ENCODE assay signal across 9 cellular contexts in genomic region chr2:197628043-197628500, GRCh38.
A peak's percentile ranks its signal among the peaks of the same experiment; 100 is the strongest.
DNase-seq lines count a peak whose midpoint lies in the region; ATAC-seq and TF ChIP-seq lines count a peak whose summit lies in the region.
"Had no signal": no experiment of that assay in that cellular context is flagged by ENCODE, and none has a peak within 500 bp of the region (broad histone marks: within the 10 kb centered on the region; RNA-seq: fewer than 3 reads in every experiment).

No MANE protein-coding gene starts in this region.

- DNase-seq in AG08395 (ENCODE audit: low spot score) (peak; percentile 34), hippocampal formation (lab: John Stamatoyannopoulos, UW) (peak; percentile 82 to 88), SHP77 treated with DMSO at 0.1 percent for 48 hours (lab: John Stamatoyannopoulos, UW) (no peak), NCI-H2227 (lab: John Stamatoyannopoulos, UW; ENCODE audit: unreplicated experiment) (no peak)
- no peak for DNase-seq in activated T-cell treated with anti-CD3 and anti-CD28 coated beads, Interleukin-2, amount 50 U/mL, for 1 hour
- no peak for DNase-seq in activated CD4-positive, alpha-beta T cell treated with anti-CD3 and anti-CD28 coated beads for 1 hour
- DNase-seq: activated T-cell treated with anti-CD3 and anti-CD28 coated beads, Interleukin-2, amount 50 U/mL, for 72 hours had no signal

- ATAC-seq in GM21825 (IDR thresholded peaks at IDR 0.05; ENCODE audit: unreplicated experiment) (peak; percentile 57), SK-N-SH treated with all-trans-retinoic acid at 6 μM for 48 hours (peak; percentile 47)

TF ChIP-seq in SK-N-SH treated with all-trans-retinoic acid at 6 μM for 48 hours, 23 proteins besides CTCF, POLR2A, EP300 and RAD21:
- TF ChIP-seq PPARA (CRISPR knock-in tag; IDR thresholded peaks at IDR 0.05; ENCODE audit: borderline replicate concordance) (no peak), ZFP3 (CRISPR knock-in tag; IDR thresholded peaks at IDR 0.05) (no peak), ESRRG (CRISPR knock-in tag; IDR thresholded peaks at IDR 0.05) (no peak), GLIS3 (CRISPR knock-in tag; IDR thresholded peaks at IDR 0.05) (no peak), ZNF565 (CRISPR knock-in tag; conservative IDR thresholded peaks at IDR 0.05; ENCODE audit: low read depth) (no peak), ZC3H10 (CRISPR knock-in tag; IDR thresholded peaks at IDR 0.05) (no peak), ARNTL (CRISPR knock-in tag; IDR thresholded peaks at IDR 0.05; ENCODE audit: borderline replicate concordance, low read depth) (no peak), ISL1 (CRISPR knock-in tag; IDR thresholded peaks at IDR 0.05) (no peak)
- TF ChIP-seq, protein P1, sequence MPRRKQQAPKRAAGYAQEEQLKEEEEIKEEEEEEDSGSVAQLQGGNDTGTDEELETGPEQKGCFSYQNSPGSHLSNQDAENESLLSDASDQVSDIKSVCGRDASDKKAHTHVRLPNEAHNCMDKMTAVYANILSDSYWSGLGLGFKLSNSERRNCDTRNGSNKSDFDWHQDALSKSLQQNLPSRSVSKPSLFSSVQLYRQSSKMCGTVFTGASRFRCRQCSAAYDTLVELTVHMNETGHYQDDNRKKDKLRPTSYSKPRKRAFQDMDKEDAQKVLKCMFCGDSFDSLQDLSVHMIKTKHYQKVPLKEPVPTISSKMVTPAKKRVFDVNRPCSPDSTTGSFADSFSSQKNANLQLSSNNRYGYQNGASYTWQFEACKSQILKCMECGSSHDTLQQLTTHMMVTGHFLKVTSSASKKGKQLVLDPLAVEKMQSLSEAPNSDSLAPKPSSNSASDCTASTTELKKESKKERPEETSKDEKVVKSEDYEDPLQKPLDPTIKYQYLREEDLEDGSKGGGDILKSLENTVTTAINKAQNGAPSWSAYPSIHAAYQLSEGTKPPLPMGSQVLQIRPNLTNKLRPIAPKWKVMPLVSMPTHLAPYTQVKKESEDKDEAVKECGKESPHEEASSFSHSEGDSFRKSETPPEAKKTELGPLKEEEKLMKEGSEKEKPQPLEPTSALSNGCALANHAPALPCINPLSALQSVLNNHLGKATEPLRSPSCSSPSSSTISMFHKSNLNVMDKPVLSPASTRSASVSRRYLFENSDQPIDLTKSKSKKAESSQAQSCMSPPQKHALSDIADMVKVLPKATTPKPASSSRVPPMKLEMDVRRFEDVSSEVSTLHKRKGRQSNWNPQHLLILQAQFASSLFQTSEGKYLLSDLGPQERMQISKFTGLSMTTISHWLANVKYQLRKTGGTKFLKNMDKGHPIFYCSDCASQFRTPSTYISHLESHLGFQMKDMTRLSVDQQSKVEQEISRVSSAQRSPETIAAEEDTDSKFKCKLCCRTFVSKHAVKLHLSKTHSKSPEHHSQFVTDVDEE (CRISPR knock-in tag; IDR thresholded peaks at IDR 0.05) = no peak
- TF ChIP-seq, protein P2, sequence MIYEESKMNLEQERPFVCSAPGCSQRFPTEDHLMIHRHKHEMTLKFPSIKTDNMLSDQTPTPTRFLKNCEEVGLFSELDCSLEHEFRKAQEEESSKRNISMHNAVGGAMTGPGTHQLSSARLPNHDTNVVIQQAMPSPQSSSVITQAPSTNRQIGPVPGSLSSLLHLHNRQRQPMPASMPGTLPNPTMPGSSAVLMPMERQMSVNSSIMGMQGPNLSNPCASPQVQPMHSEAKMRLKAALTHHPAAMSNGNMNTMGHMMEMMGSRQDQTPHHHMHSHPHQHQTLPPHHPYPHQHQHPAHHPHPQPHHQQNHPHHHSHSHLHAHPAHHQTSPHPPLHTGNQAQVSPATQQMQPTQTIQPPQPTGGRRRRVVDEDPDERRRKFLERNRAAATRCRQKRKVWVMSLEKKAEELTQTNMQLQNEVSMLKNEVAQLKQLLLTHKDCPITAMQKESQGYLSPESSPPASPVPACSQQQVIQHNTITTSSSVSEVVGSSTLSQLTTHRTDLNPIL (CRISPR knock-in tag; IDR thresholded peaks at IDR 0.05; ENCODE audit: low read depth) = no peak
- TF ChIP-seq, protein P3, sequence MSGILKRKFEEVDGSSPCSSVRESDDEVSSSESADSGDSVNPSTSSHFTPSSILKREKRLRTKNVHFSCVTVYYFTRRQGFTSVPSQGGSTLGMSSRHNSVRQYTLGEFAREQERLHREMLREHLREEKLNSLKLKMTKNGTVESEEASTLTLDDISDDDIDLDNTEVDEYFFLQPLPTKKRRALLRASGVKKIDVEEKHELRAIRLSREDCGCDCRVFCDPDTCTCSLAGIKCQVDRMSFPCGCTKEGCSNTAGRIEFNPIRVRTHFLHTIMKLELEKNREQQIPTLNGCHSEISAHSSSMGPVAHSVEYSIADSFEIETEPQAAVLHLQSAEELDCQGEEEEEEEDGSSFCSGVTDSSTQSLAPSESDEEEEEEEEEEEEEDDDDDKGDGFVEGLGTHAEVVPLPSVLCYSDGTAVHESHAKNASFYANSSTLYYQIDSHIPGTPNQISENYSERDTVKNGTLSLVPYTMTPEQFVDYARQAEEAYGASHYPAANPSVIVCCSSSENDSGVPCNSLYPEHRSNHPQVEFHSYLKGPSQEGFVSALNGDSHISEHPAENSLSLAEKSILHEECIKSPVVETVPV (CRISPR knock-in tag; IDR thresholded peaks at IDR 0.05) = no peak

Comparison
In these comparisons a context has a peak if more than half of its experiments do, and no peak if none do; other contexts are left out.
1. DNase-seq: peak in AG08395 (single experiment) and hippocampal formation (2 of 2); none in activated T-cell treated with anti-CD3 and anti-CD28 coated beads, Interleukin-2, amount 50 U/mL, for 1 hour (single experiment), activated CD4-positive, alpha-beta T cell treated with anti-CD3 and anti-CD28 coated beads for 1 hour (single experiment), SHP77 treated with DMSO at 0.1 percent for 48 hours (single experiment) and NCI-H2227 (single experiment).